Comparison of ENCODE assay signal across 11 cellular contexts in genomic region chr18:24187049-24187448, GRCh38. TPM values are rescaled to one million over a fixed set of nuclear protein-coding genes. Genes with fewer than 3 reads are reported as not detected.
DNase-seq lines count a peak whose midpoint lies in the region; ATAC-seq and TF ChIP-seq lines count a peak whose summit lies in the region.
"Had no signal": no experiment of that assay in that cellular context is flagged by ENCODE, and none has a peak within 500 bp of the region (broad histone marks: within the 10 kb centered on the region; RNA-seq: fewer than 3 reads in every experiment).

No MANE protein-coding gene starts in this region.

- DNase-seq in NB4 (ENCODE audit: low read depth) = peak; percentile 9
- no peak for DNase-seq in ovary
- no peak for DNase-seq in stimulated activated CD4-positive, alpha-beta T cell treated with anti-CD3 and anti-CD28 coated beads, Interleukin-4, amount 100 ng/mL, for 24 hours
- DNase-seq in NCI-H1105 (lab: John Stamatoyannopoulos, UW) = no peak
- DNase-seq: activated CD4-positive, alpha-beta T cell treated with anti-CD3 and anti-CD28 coated beads, Interleukin-2, amount 50 U/mL, for 48 hours; activated gamma-delta T cell; NCI-H187 treated with DMSO at 0.1 percent for 48 hours; stimulated activated CD4-positive, alpha-beta T cell treated with anti-CD3 and anti-CD28 coated beads, Interleukin-2, amount 100 ng/mL, for 48 hours had no signal

- intact Hi-C loops in ovary (cut with DNase I) = no loop called here

- no peak for TF ChIP-seq CTCF in NB4 (IDR thresholded peaks at IDR 0.05; ENCODE audit: low read depth, low read length)
- TF ChIP-seq CTCF in ovary (IDR thresholded peaks at IDR 0.05) = no peak

- TF ChIP-seq POLR2A in NB4 (IDR thresholded peaks at IDR 0.05; ENCODE audit: extremely low read depth, insufficient read length) (no peak), ovary (IDR thresholded peaks at IDR 0.05) (no peak)

- no peak overlapping the region for H3K27ac ChIP-seq in ovary

- H3K36me3 ChIP-seq in ovary = no peaks in the 10 kb centered on the region

- 94 to 99% (median 94%) methylated on average over 5 of the region's 5 CpGs for whole genome bisulfite sequencing in ovary, 3 donors

- H3K4me3 ChIP-seq in NB4 (ENCODE audit: low read depth, low read length) (no peak overlapping the region), ovary (no peak overlapping the region)

- no peaks in the 10 kb centered on the region for H3K9me3 ChIP-seq in ovary

- peaks cover 2% of the 10 kb centered on the region for H3K4me1 ChIP-seq in ovary (ENCODE audit: insufficient read depth)

- no peaks in the 10 kb centered on the region for H3K27me3 ChIP-seq in ovary

- peak; percentile 74 for ATAC-seq in GM19395 (IDR thresholded peaks at IDR 0.05; ENCODE audit: unreplicated experiment)
- peak; percentile 62 for ATAC-seq in HG02884 (IDR thresholded peaks at IDR 0.05; ENCODE audit: unreplicated experiment)
- ATAC-seq in HG03097 (IDR thresholded peaks at IDR 0.05; ENCODE audit: low FRiP score, unreplicated experiment) = no peak

- TF ChIP-seq EP300 in ovary (IDR thresholded peaks at IDR 0.05) = no peak

RNA-seq across cellular contexts. Expression of gene CABYR, which starts 48.2 kb away (rescaled TPM):
- 1 to 10 TPM in 6 of 7 donors, not detected in 1; 1.1 to 4.5 (median 1.9) TPM for total RNA-seq in ovary
- 1 to 10 TPM; 1.8 to 8.1 TPM for polyA plus RNA-seq in ovary
